ENCODE assay signal across 12 cellular contexts in the genomic region with DNA sequence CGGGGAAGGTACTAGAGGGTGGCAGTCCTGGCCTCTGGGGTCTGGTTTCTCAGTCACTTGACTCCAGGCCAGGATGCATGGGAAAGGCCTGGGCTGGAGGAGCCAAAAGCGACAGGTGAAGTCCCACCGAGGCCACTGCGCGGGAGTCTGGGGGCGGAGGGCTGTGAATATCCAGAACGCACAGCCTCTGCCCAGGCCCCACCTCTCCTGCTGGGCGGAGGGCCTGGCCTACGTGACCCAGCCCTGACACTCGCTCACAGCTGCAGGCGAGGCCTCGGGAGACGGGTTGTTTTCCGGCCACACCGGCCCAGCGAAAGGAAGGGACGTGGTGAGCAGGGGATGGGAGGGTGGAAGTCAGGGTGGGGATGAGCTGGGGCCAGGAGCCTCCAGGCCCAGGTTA.
DNase-seq lines count a peak whose midpoint lies in the region; ATAC-seq, FAIRE-seq and TF ChIP-seq lines count a peak whose summit lies in the region.
"Had no signal": no experiment of that assay in that cellular context is flagged by ENCODE, and none has a peak within 500 bp of the region (broad histone marks: within the 10 kb centered on the region; RNA-seq: fewer than 3 reads in every experiment).

No MANE protein-coding gene starts in this region.

- in situ Hi-C loops in gastrocnemius medialis (cut with MboI; ENCODE audit: low sequenced_read_pairs in 4 of 4) = loop anchor here in 1 of 4 donors (25.0 kb wide), 1 partner anchor 126 kb away; no protein-coding TSS in a partner anchor

- ATAC-seq in heart right ventricle (peak in 5 of 8 donors; percentile 8 to 24 (median 16)), gastrocnemius medialis (peak in 1 of 2 donors; percentile 17), GM18519 (IDR thresholded peaks at IDR 0.05; ENCODE audit: low FRiP score, unreplicated experiment) (no peak)

- no peak for TF ChIP-seq CTCF in VCaP (conservative IDR thresholded peaks at IDR 0.05)
- no peak for TF ChIP-seq CTCF in heart right ventricle (IDR thresholded peaks at IDR 0.05)
- TF ChIP-seq CTCF in gastrocnemius medialis (IDR thresholded peaks at IDR 0.05 in 4 of 5, conservative IDR thresholded peaks at IDR 0.05 in 1 of 5) = no peak

- H3K4me3 ChIP-seq in heart right ventricle = peak overlapping the region in 9 of 10 donors; percentile 52 to 74 (median 59)
- peak overlapping the region; percentile 56 to 86 (median 72) for H3K4me3 ChIP-seq in gastrocnemius medialis
- no peak overlapping the region for H3K4me3 ChIP-seq in small intestine (ENCODE audit: low read depth in 1 of 2, low read length in 2 of 2)

- H3K36me3 ChIP-seq in heart right ventricle (peaks cover 0 to 42% (median 19%) of the 10 kb centered on the region in 9 donors), gastrocnemius medialis (peaks cover 0 to 13% of the 10 kb centered on the region in 2 donors), small intestine (ENCODE audit: control insufficient read depth in 2 of 2, insufficient read depth in 2 of 2, low read length in 2 of 2) (no peaks in the 10 kb centered on the region)

- no peaks in the 10 kb centered on the region for H3K9me3 ChIP-seq in heart right ventricle
- no peaks in the 10 kb centered on the region for H3K9me3 ChIP-seq in gastrocnemius medialis
- no peaks in the 10 kb centered on the region for H3K9me3 ChIP-seq in small intestine (ENCODE audit: control insufficient read depth, low read depth)

- no peak for FAIRE-seq in small intestine (lab: Jason Lieb, UNC)

- H3K4me1 ChIP-seq in heart right ventricle = peaks cover 56 to 98% (median 81%) of the 10 kb centered on the region in 9 donors
- H3K4me1 ChIP-seq in gastrocnemius medialis = peaks cover 80 to 82% of the 10 kb centered on the region in 2 donors
- H3K4me1 ChIP-seq in small intestine (ENCODE audit: control insufficient read depth in 2 of 2, insufficient read depth in 1 of 2, low read depth in 1 of 2, low read length in 1 of 2) = peaks cover 2 to 8% of the 10 kb centered on the region in 2 donors

- intact Hi-C loops in heart right ventricle (cut with DNase I) (loop anchor here in 7 of 10 donors (5.0 to 10.0 kb wide), 7 partner anchors 36 to 381 kb away; partner anchors contain the start of gene NCOR2 (in 2 of the 7)), gastrocnemius medialis (cut with DNase I; ENCODE audit: low total_unique reads) (loop anchor here (2.0 to 5.0 kb wide), 3 partner anchors 47 to 181 kb away; partner anchors contain the start of gene NCOR2)

- TF ChIP-seq POLR2A in gastrocnemius medialis (IDR thresholded peaks at IDR 0.05) = no peak

- H3K27ac ChIP-seq in VCaP (peak overlapping the region; percentile 95), heart right ventricle (peak overlapping the region; percentile 83 to 99 (median 97)), gastrocnemius medialis (peak overlapping the region; percentile 93 to 98 (median 96)), small intestine (ENCODE audit: low read depth in 1 of 2, low read length in 1 of 2) (peak overlapping the region in 1 of 2 donors; percentile 11)

- DNase-seq in ELF-1 (ENCODE audit: low read depth, low spot score) (peak; percentile 80), heart right ventricle (peak; percentile 64 to 69), gastrocnemius medialis (peak; percentile 49 to 80), NAMALWA (ENCODE audit: low spot score) (no peak), small intestine (no peak), ureter (ENCODE audit: low spot score) (no peak)
- DNase-seq: cerebellar nuclear complex, COR-L47, NCI-H748 treated with DMSO at 0.1 percent for 48 hours, occipital lobe had no signal

- no peaks in the 10 kb centered on the region for H3K27me3 ChIP-seq in heart right ventricle
- H3K27me3 ChIP-seq in gastrocnemius medialis = no peaks in the 10 kb centered on the region
- H3K27me3 ChIP-seq in small intestine (ENCODE audit: control insufficient read depth in 2 of 2, insufficient read depth in 2 of 2, low read length in 2 of 2) = no peaks in the 10 kb centered on the region

- WGBS in heart right ventricle, 2 donors = 18 to 19% methylated on average over 17 of the region's 17 CpGs
- WGBS in small intestine, 3 donors = 74 to 85% (median 76%) methylated on average over 17 of the region's 17 CpGs

Comparison
In these comparisons a context has a peak if more than half of its experiments do, and no peak if none do; other contexts are left out.
1. DNase-seq: peak in ELF-1 (single experiment), heart right ventricle (2 of 2) and gastrocnemius medialis (2 of 2); none in NAMALWA (single experiment), small intestine (single experiment) and ureter (single experiment).
2. H3K4me3 ChIP-seq: peak in heart right ventricle (9 of 10) and gastrocnemius medialis (4 of 4); none in small intestine (0 of 2).